In the genomic region with DNA sequence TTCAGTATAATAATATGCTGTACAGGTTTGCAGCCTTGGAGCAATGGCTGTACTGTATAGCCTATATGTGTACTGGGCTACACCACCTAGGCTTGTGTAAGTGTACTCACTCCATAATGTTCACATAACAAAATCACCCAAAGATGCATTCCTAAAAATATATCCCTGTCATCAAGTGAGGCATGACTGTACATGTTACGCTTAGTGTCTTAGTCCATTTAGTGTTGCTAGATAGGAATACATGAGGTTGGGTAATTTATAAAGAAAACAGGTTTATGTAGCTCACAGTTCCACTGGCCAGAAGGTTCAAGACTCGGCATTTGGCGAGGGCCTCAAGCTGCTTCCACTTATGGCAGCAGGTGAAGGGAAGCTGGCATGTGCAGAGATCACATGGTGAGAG, we compare ENCODE assay signal across 15 cellular contexts. TPM values are rescaled to one million over a fixed set of nuclear protein-coding genes. Genes with fewer than 3 reads are reported as not detected.
DNase-seq lines count a peak whose midpoint lies in the region; ATAC-seq, FAIRE-seq and TF ChIP-seq lines count a peak whose summit lies in the region.
"Had no signal": no experiment of that assay in that cellular context is flagged by ENCODE, and none has a peak within 500 bp of the region (broad histone marks: within the 10 kb centered on the region; RNA-seq: fewer than 3 reads in every experiment).

No MANE protein-coding gene starts in this region.

- H3K36me3 Mint-ChIP-seq in astrocyte (ENCODE audit: low read depth, unreplicated experiment), result peaks cover 24% of the 10 kb centered on the region
- H3K36me3 Mint-ChIP-seq: CD4-positive, CD25-positive, alpha-beta regulatory T cell had no signal

- TF ChIP-seq EP300 in esophagus muscularis mucosa (IDR thresholded peaks at IDR 0.05), result no peak

- H3K27me3 ChIP-seq in astrocyte (ENCODE audit: insufficient read depth, low read length) (no peaks in the 10 kb centered on the region), smooth muscle cell (ENCODE audit: low read depth) (no peaks in the 10 kb centered on the region), esophagus muscularis mucosa (no peaks in the 10 kb centered on the region)
- H3K27me3 ChIP-seq: BLaER1 had no signal

- H3K4me1 ChIP-seq in astrocyte (ENCODE audit: insufficient read depth, low read length) (no peaks in the 10 kb centered on the region), smooth muscle cell (ENCODE audit: low read depth) (peaks cover 13% of the 10 kb centered on the region), esophagus muscularis mucosa (no peaks in the 10 kb centered on the region)

- H4K20me1 ChIP-seq in astrocyte (ENCODE audit: insufficient read depth, low read length) (peaks cover 37% of the 10 kb centered on the region), smooth muscle cell (ENCODE audit: low read depth) (peaks cover 96% of the 10 kb centered on the region)
- H4K20me1 ChIP-seq: BLaER1 had no signal

- peaks cover 5% of the 10 kb centered on the region for H3F3A ChIP-seq in smooth muscle cell (ENCODE audit: low read depth)

- H3K9ac ChIP-seq in astrocyte (ENCODE audit: low read length), result no peak overlapping the region
- H3K9ac ChIP-seq in smooth muscle cell (ENCODE audit: low read depth), result no peak overlapping the region
- H3K9ac ChIP-seq: BLaER1 had no signal

- H3K27me3 Mint-ChIP-seq in astrocyte (ENCODE audit: low read depth, unreplicated experiment), result no peaks in the 10 kb centered on the region

- no peak for ATAC-seq in HG02759 (IDR thresholded peaks at IDR 0.05; ENCODE audit: unreplicated experiment)
- no peak for ATAC-seq in GM21528 (IDR thresholded peaks at IDR 0.05; ENCODE audit: low FRiP score, unreplicated experiment)
- ATAC-seq: GM12878 had no signal

- intact Hi-C loops in esophagus muscularis mucosa (cut with DNase I), result no loop called here

- H3K4me1 Mint-ChIP-seq in astrocyte (ENCODE audit: low read depth, unreplicated experiment), result peaks cover 16% of the 10 kb centered on the region
- H3K4me1 Mint-ChIP-seq: CD4-positive, CD25-positive, alpha-beta regulatory T cell had no signal

- H2AFZ ChIP-seq in astrocyte (ENCODE audit: low read depth, low read length), result no peak overlapping the region
- no peak overlapping the region for H2AFZ ChIP-seq in smooth muscle cell (ENCODE audit: low read depth)

- no peak overlapping the region for H3K27ac ChIP-seq in astrocyte (ENCODE audit: low read depth, low read length)
- H3K27ac ChIP-seq in epithelial cell of prostate, result peak overlapping the region; percentile 20
- peak overlapping the region; percentile 40 for H3K27ac ChIP-seq in smooth muscle cell (ENCODE audit: low read depth)
- H3K27ac ChIP-seq in esophagus muscularis mucosa (replicated peaks in 1 of 4), result no peak overlapping the region
- H3K27ac ChIP-seq: BLaER1 had no signal

- no peak overlapping the region for H3K4me3 Mint-ChIP-seq in astrocyte (ENCODE audit: unreplicated experiment)
- H3K4me3 Mint-ChIP-seq: CD4-positive, CD25-positive, alpha-beta regulatory T cell; H9 had no signal

- H3K79me2 ChIP-seq in astrocyte (ENCODE audit: insufficient read depth, low read length) (peaks cover 76% of the 10 kb centered on the region), smooth muscle cell (ENCODE audit: low read depth) (peaks cover 93% of the 10 kb centered on the region)

- no peaks in the 10 kb centered on the region for H3K36me3 ChIP-seq in astrocyte (ENCODE audit: insufficient read depth, low read length)
- H3K36me3 ChIP-seq in smooth muscle cell (ENCODE audit: low read depth), result no peaks in the 10 kb centered on the region
- H3K36me3 ChIP-seq in esophagus muscularis mucosa, result no peaks in the 10 kb centered on the region
- H3K36me3 ChIP-seq: BLaER1 had no signal

- H3K9me3 ChIP-seq in astrocyte (ENCODE audit: insufficient read depth, low read depth, low read length), result no peaks in the 10 kb centered on the region
- no peaks in the 10 kb centered on the region for H3K9me3 ChIP-seq in smooth muscle cell (replicated peaks; ENCODE audit: low read depth)
- no peaks in the 10 kb centered on the region for H3K9me3 ChIP-seq in esophagus muscularis mucosa

- TF ChIP-seq CTCF in D721Med (IDR thresholded peaks at IDR 0.05; ENCODE audit: insufficient read depth, missing control alignments) (no peak), astrocyte (IDR thresholded peaks at IDR 0.05; ENCODE audit: insufficient read depth, low read depth, low read length) (no peak), smooth muscle cell (IDR thresholded peaks at IDR 0.05; ENCODE audit: borderline replicate concordance, insufficient read depth, poor library complexity, severe bottlenecking) (no peak), esophagus muscularis mucosa (IDR thresholded peaks at IDR 0.05) (no peak)

- H3K4me2 ChIP-seq in astrocyte (ENCODE audit: low read length) (no peak overlapping the region), smooth muscle cell (no peak overlapping the region)
- H3K4me2 ChIP-seq: BLaER1 had no signal

- DNase-seq in D721Med (ENCODE audit: insufficient read length, low spot score) (no peak), astrocyte (ENCODE audit: low read depth) (no peak), epithelial cell of prostate (ENCODE audit: low read depth, low spot score) (no peak), smooth muscle cell (lab: John Stamatoyannopoulos, UW; ENCODE audit: unreplicated experiment) (no peak), esophagus muscularis mucosa (ENCODE audit: extremely low spot score) (no peak)
- DNase-seq: 8988T; AML-193; CD4-positive, CD25-positive, alpha-beta regulatory T cell; DMS 273 treated with DMSO at 0.1 percent for 48 hours; GOT3; H9 had no signal

- H3K27ac Mint-ChIP-seq in astrocyte (ENCODE audit: unreplicated experiment), result peak overlapping the region; percentile 2
- H3K27ac Mint-ChIP-seq: CD4-positive, CD25-positive, alpha-beta regulatory T cell; H9 had no signal

- FAIRE-seq in D721Med (lab: Jason Lieb, UNC), result peak; percentile 93
- FAIRE-seq in astrocyte (lab: Jason Lieb, UNC), result no peak
- FAIRE-seq: GM12878 had no signal

- H3K4me3 ChIP-seq in astrocyte (ENCODE audit: insufficient read depth, low read depth, low read length) (no peak overlapping the region), smooth muscle cell (no peak overlapping the region), esophagus muscularis mucosa (no peak overlapping the region)
- H3K4me3 ChIP-seq: BLaER1, GM12878 had no signal

- no peak for TF ChIP-seq POLR2A in esophagus muscularis mucosa (IDR thresholded peaks at IDR 0.05; ENCODE audit: low read depth)

- 94% methylated on average over 3 of the region's 3 CpGs for WGBS in smooth muscle cell (ENCODE audit: low lambda C conversion rate)
- WGBS in esophagus muscularis mucosa, result 89% methylated on average over 3 of the region's 3 CpGs

- peaks cover 2% of the 10 kb centered on the region for H3K9me3 Mint-ChIP-seq in astrocyte (ENCODE audit: unreplicated experiment)
- H3K9me3 Mint-ChIP-seq: H9 had no signal

RNA-seq across cellular contexts. Expression of a gene that starts 31.4 kb away (rescaled TPM):
- total RNA-seq in astrocyte (68.7 and 73.9 TPM in 2 replicates), smooth muscle cell (56.6 and 57.3 TPM in 2 replicates), esophagus muscularis mucosa (10 to 100 TPM in 2 of 4 donors, 1 to 10 TPM in 2; 4.6 to 14.3 (median 7.7) TPM)
- 9.9 and 10.6 TPM in 2 replicates for polyA plus RNA-seq in smooth muscle cell
- polyA plus RNA-seq: CD4-positive, CD25-positive, alpha-beta regulatory T cell had no signal

Comparison
In these comparisons a context has a peak if more than half of its experiments do, and no peak if none do; other contexts are left out.
1. H3K27ac ChIP-seq: peak in epithelial cell of prostate (single experiment) and smooth muscle cell (single experiment); none in astrocyte (single experiment) and esophagus muscularis mucosa (0 of 4).